Comparison of ENCODE assay signal across 10 cellular contexts in the genomic region with DNA sequence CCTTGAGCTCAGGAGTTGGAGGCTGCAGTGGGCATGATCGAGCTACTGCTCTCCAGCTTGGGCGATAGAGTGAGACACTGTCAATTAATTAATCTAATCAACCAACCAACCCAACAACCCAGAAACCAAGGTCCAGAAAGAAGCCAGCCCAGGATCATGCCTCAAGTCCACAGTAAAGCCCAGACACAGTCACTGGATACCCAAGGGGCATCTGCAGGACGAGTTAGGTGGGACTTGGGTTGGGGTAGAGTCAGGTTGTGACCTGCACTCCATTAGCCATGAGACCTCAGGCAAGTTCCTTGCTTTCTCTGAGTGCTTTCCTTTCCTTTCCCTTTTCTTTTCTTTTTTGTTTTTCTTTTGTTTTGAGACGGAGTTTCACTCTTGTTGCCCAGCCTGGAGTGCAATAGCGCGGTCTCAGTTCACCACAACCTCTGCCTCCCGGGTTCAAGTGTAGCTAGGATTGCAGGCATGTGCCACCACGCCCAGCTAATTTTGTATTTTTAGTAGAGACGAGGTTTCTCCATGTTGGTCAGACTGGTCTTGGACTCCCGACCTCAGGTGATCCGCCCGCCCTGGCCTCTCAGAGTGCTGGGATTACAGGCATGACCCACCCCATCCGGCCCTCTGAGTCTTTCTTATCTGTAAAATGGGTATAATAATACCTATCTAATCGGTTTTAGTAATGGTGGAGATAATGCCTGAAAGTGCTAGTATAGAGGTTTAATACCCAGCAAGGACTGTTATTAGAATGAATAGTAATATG. TPM values are rescaled to one million over a fixed set of nuclear protein-coding genes. Genes with fewer than 3 reads are reported as not detected.
A peak's percentile ranks its signal among the peaks of the same experiment; 100 is the strongest.
DNase-seq lines count a peak whose midpoint lies in the region; ATAC-seq and TF ChIP-seq lines count a peak whose summit lies in the region.
"Had no signal": no experiment of that assay in that cellular context is flagged by ENCODE, and none has a peak within 500 bp of the region (broad histone marks: within the 10 kb centered on the region; RNA-seq: fewer than 3 reads in every experiment).

No MANE protein-coding gene starts in this region.

- no peaks in the 10 kb centered on the region for H3K27me3 Mint-ChIP-seq in CD4-positive, alpha-beta memory T cell
- no peaks in the 10 kb centered on the region for H3K27me3 Mint-ChIP-seq in activated naive CD8-positive, alpha-beta T cell
- H3K27me3 Mint-ChIP-seq in naive B cell: no peaks in the 10 kb centered on the region

- no peaks in the 10 kb centered on the region for H3K27me3 ChIP-seq in CD4-positive, alpha-beta memory T cell (ENCODE audit: insufficient read depth, low read length)
- no peaks in the 10 kb centered on the region for H3K27me3 ChIP-seq in HCT116 (ENCODE audit: insufficient read depth, low read length)

- H3K4me2 ChIP-seq in HCT116 (ENCODE audit: low read length): peak overlapping the region; percentile 70; the same call in 1 of the 2 replicates

- BruUV-seq in HCT116 (replicated peaks; lab: Mats Ljungman, UMichigan): no TSS peak

- POLR2A ChIA-PET in CD4-positive, alpha-beta memory T cell (lab: Charles Lee; ENCODE audit: partially characterized antibody): interaction anchor here (0.5 to 2.8 kb wide), 7 partner anchors 10 to 225 kb away, joined by 3 to 22 read pairs (median 6); a partner anchor contains a TSS
- POLR2A ChIA-PET in HCT116 (lab: Charles Lee): no interaction called here

- DNase-seq in CD4-positive, alpha-beta memory T cell: no peak
- no peak for DNase-seq in HCT116 (ENCODE audit: low read depth, low spot score)
- DNase-seq in naive B cell: no peak
- no peak for DNase-seq in midbrain (lab: John Stamatoyannopoulos, UW)
- no peak for DNase-seq in HCEC 1CT
- DNase-seq in SIG-M5 (lab: John Stamatoyannopoulos, UW): no peak
- DNase-seq: foreskin melanocyte, sigmoid colon had no signal

- H4K20me1 ChIP-seq in HCT116 (ENCODE audit: insufficient read depth): no peaks in the 10 kb centered on the region

- no peak overlapping the region for H3K27ac ChIP-seq in CD4-positive, alpha-beta memory T cell (ENCODE audit: low read depth, low read length)
- no peak overlapping the region for H3K27ac ChIP-seq in HCT116 (ENCODE audit: low read depth, low read length)
- H3K27ac ChIP-seq: sigmoid colon had no signal

- peak overlapping the region in 1 of 7 donors; percentile 70 for H3K27ac Mint-ChIP-seq in CD4-positive, alpha-beta memory T cell
- no peak overlapping the region for H3K27ac Mint-ChIP-seq in activated naive CD8-positive, alpha-beta T cell
- peak overlapping the region in 3 of 6 donors; percentile 26 to 78 (median 63) for H3K27ac Mint-ChIP-seq in naive B cell

- intact Hi-C loops in CD4-positive, alpha-beta memory T cell (cut with micrococcal nuclease): no loop called here
- intact Hi-C loops in HCT116 (cut with micrococcal nuclease): no loop called here

- H3K4me3 Mint-ChIP-seq in CD4-positive, alpha-beta memory T cell: peak overlapping the region; percentile 29 to 77 (median 48)
- peak overlapping the region; percentile 30 for H3K4me3 Mint-ChIP-seq in activated naive CD8-positive, alpha-beta T cell
- peak overlapping the region in 7 of 8 donors; percentile 35 to 78 (median 76) for H3K4me3 Mint-ChIP-seq in naive B cell

- no peak overlapping the region for H3K4me3 ChIP-seq in CD4-positive, alpha-beta memory T cell (ENCODE audit: low read length in 2 of 2)
- no peak overlapping the region for H3K4me3 ChIP-seq in HCT116 (replicated peaks in 1 of 2; ENCODE audit: low read depth in 1 of 2, low read length in 2 of 2)

- H3K9me3 Mint-ChIP-seq in CD4-positive, alpha-beta memory T cell: no peaks in the 10 kb centered on the region
- H3K9me3 Mint-ChIP-seq in activated naive CD8-positive, alpha-beta T cell (ENCODE audit: low read depth): no peaks in the 10 kb centered on the region
- no peaks in the 10 kb centered on the region for H3K9me3 Mint-ChIP-seq in naive B cell

- TF ChIP-seq POLR2A in HCT116 (IDR thresholded peaks at IDR 0.05; ENCODE audit: borderline replicate concordance, extremely low read depth, insufficient read depth, insufficient read length): no peak

- no peak overlapping the region for H2AFZ ChIP-seq in HCT116 (ENCODE audit: low read depth, low read length, poor library complexity, severe bottlenecking)

- H3K36me3 ChIP-seq in CD4-positive, alpha-beta memory T cell (ENCODE audit: insufficient read depth, low read length): no peaks in the 10 kb centered on the region
- no peaks in the 10 kb centered on the region for H3K36me3 ChIP-seq in HCT116 (ENCODE audit: control insufficient read depth in 1 of 2, insufficient read depth in 2 of 2, low read length in 2 of 2)

- H3K4me1 ChIP-seq in CD4-positive, alpha-beta memory T cell (ENCODE audit: insufficient read depth, low read length): peaks cover 11% of the 10 kb centered on the region
- H3K4me1 ChIP-seq in HCT116 (ENCODE audit: control insufficient read depth in 1 of 2, insufficient read depth in 2 of 2, low read length in 2 of 2): peaks cover 0 to 22% of the 10 kb centered on the region in 2 experiments; a peak in 2 of 4 replicates

- H3K9ac ChIP-seq in HCT116 (ENCODE audit: low read length): no peak overlapping the region

- H3K4me1 Mint-ChIP-seq in CD4-positive, alpha-beta memory T cell: peaks cover 9 to 29% (median 11%) of the 10 kb centered on the region in 4 donors
- peaks cover 20% of the 10 kb centered on the region for H3K4me1 Mint-ChIP-seq in activated naive CD8-positive, alpha-beta T cell (ENCODE audit: low read depth)
- peaks cover 17 to 48% (median 27%) of the 10 kb centered on the region in 3 donors for H3K4me1 Mint-ChIP-seq in naive B cell

- peaks cover 10% of the 10 kb centered on the region; the same call in 1 of the 2 replicates for H3K79me2 ChIP-seq in HCT116 (ENCODE audit: insufficient read depth, low read length)

- ATAC-seq in HCT116 (no peak), naive B cell (ENCODE audit: low read depth in 2 of 2) (no peak), GM21381 (IDR thresholded peaks at IDR 0.05; ENCODE audit: unreplicated experiment) (no peak)

- CTCF ChIA-PET in CD4-positive, alpha-beta memory T cell (lab: Charles Lee; ENCODE audit: partially characterized antibody): interaction anchor here (0.5 to 3.6 kb wide), 9 partner anchors 10 to 130 kb away, joined by 3 to 25 read pairs (median 4); a partner anchor contains a TSS
- CTCF ChIA-PET in HCT116 (lab: Charles Lee): interaction anchor here (1.0 to 1.7 kb wide), 4 partner anchors 12 to 214 kb away, joined by 3 to 7 read pairs (median 4); no protein-coding TSS in a partner anchor

- no peak for TF ChIP-seq RAD21 in HCT116 (IDR thresholded peaks at IDR 0.05; ENCODE audit: low read depth)

- H3K9me3 ChIP-seq in CD4-positive, alpha-beta memory T cell (ENCODE audit: control insufficient read depth in 1 of 2, low read length in 2 of 2): no peaks in the 10 kb centered on the region
- no peaks in the 10 kb centered on the region for H3K9me3 ChIP-seq in HCT116 (ENCODE audit: control insufficient read depth in 1 of 2, insufficient read depth in 1 of 2, low read depth in 1 of 2, low read length in 2 of 2)
- H3K9me3 ChIP-seq: sigmoid colon had no signal

- RAD21 ChIA-PET in HCT116 (lab: Charles Lee; ENCODE audit: low non-redundant PET in 1 of 2, low total read pairs in 2 of 2, uncharacterized antibody in 2 of 2, unreplicated experiment in 2 of 2): no interaction called here

- no peak for TF ChIP-seq CTCF in HCT116 (IDR thresholded peaks at IDR 0.05 in 2 of 3, conservative IDR thresholded peaks at IDR 0.05 in 1 of 3; ENCODE audit: borderline replicate concordance in 1 of 3, insufficient read depth in 1 of 3, low read depth in 2 of 3, low read length in 2 of 3)

- H3K9me2 ChIP-seq in HCT116 (ENCODE audit: insufficient read depth): no peaks in the 10 kb centered on the region

- no peaks in the 10 kb centered on the region for H3K36me3 Mint-ChIP-seq in CD4-positive, alpha-beta memory T cell
- H3K36me3 Mint-ChIP-seq in activated naive CD8-positive, alpha-beta T cell: no peaks in the 10 kb centered on the region
- H3K36me3 Mint-ChIP-seq in naive B cell: no peaks in the 10 kb centered on the region

TF ChIP-seq in HCT116, 20 proteins besides CTCF, POLR2A, EP300 and RAD21 (continues in another document):
- no peak for TF ChIP-seq FOSL1 (IDR thresholded peaks at IDR 0.05; ENCODE audit: low read depth)
- no peak for TF ChIP-seq EGR1 (IDR thresholded peaks at IDR 0.05; ENCODE audit: low read depth)
- no peak for TF ChIP-seq SRF (IDR thresholded peaks at IDR 0.05; ENCODE audit: low read depth)
- TF ChIP-seq YY1 (IDR thresholded peaks at IDR 0.05; ENCODE audit: extremely low read depth, insufficient replicate concordance, low read depth, low read length): no peak
- TF ChIP-seq POLR2AphosphoS5 (IDR thresholded peaks at IDR 0.05; ENCODE audit: low read depth, low read length): no peak
- TF ChIP-seq CBX3 (IDR thresholded peaks at IDR 0.05; ENCODE audit: low read depth): no peak

RNA-seq across cellular contexts. Expression of a gene that starts 3.5 kb away (rescaled TPM):
- 1 to 10 TPM; 1.2 TPM for total RNA-seq in CD4-positive, alpha-beta memory T cell
- under 1 TPM; 0.07 to 0.88 TPM for polyA plus RNA-seq in CD4-positive, alpha-beta memory T cell
- 1.4 TPM for total RNA-seq in HCT116 (2021; ENCODE audit: unreplicated experiment)
- polyA plus RNA-seq in HCT116 (2012): 1.6 and 1.8 TPM in 2 replicates
- polyA plus RNA-seq in naive B cell (ENCODE audit: low read depth in 6 of 6): 1 to 10 TPM in 2 of 6 donors, under 1 TPM in 3, not detected in 1; 0.55 to 1.6 (median 0.90) TPM

RNA-seq across cellular contexts. Expression of a gene that starts 12.8 kb away (rescaled TPM):
- 10 to 100 TPM; 65.2 to 71.1 TPM for total RNA-seq in CD4-positive, alpha-beta memory T cell
- polyA plus RNA-seq in CD4-positive, alpha-beta memory T cell: 10 to 100 TPM; 44.6 to 66.0 TPM
- 137 TPM for total RNA-seq in HCT116 (2021; ENCODE audit: unreplicated experiment)
- polyA plus RNA-seq in HCT116 (2012): 108 and 113 TPM in 2 replicates
- polyA plus RNA-seq in naive B cell (ENCODE audit: low read depth in 6 of 6): 100 to 1,000 TPM in 1 of 6 donors, 10 to 100 TPM in 5; 40.6 to 104 (median 55.5) TPM

RNA-seq across cellular contexts. Expression of a gene that starts 13.1 kb away (rescaled TPM):
- total RNA-seq in CD4-positive, alpha-beta memory T cell: 10 to 100 TPM; 20.6 to 22.8 TPM
- polyA plus RNA-seq in CD4-positive, alpha-beta memory T cell: 10 to 100 TPM in 1 of 2 donors, 1 to 10 TPM in 1; 8.5 to 15.5 TPM
- total RNA-seq in HCT116 (2021; ENCODE audit: unreplicated experiment): 17.7 TPM
- 10.5 and 11.0 TPM in 2 replicates for polyA plus RNA-seq in HCT116 (2012)
- 10 to 100 TPM; 17.1 to 34.9 (median 23.6) TPM for polyA plus RNA-seq in naive B cell (ENCODE audit: low read depth in 6 of 6)

RNA-seq across cellular contexts. Expression of a gene that starts 17.7 kb away (rescaled TPM):
- 10 to 100 TPM; 73.3 to 73.7 TPM for total RNA-seq in CD4-positive, alpha-beta memory T cell
- 10 to 100 TPM; 38.1 to 53.6 TPM for polyA plus RNA-seq in CD4-positive, alpha-beta memory T cell
- 47.9 TPM for total RNA-seq in HCT116 (2021; ENCODE audit: unreplicated experiment)
- polyA plus RNA-seq in HCT116 (2012): 51.7 and 52.4 TPM in 2 replicates
- polyA plus RNA-seq in naive B cell (ENCODE audit: low read depth in 6 of 6): 10 to 100 TPM; 26.7 to 48.2 (median 32.9) TPM

RNA-seq across cellular contexts. Expression of a gene that starts 28.4 kb away (rescaled TPM):
- total RNA-seq in CD4-positive, alpha-beta memory T cell: 1 to 10 TPM; 3.4 to 4.5 TPM
- 1 to 10 TPM in 1 of 2 donors, under 1 TPM in 1; 0.93 to 1.9 TPM for polyA plus RNA-seq in CD4-positive, alpha-beta memory T cell
- total RNA-seq in HCT116 (2021; ENCODE audit: unreplicated experiment): 24.3 TPM
- polyA plus RNA-seq in HCT116 (2012): 15.4 and 18.2 TPM in 2 replicates
- polyA plus RNA-seq in naive B cell (ENCODE audit: low read depth in 6 of 6): 1 to 10 TPM in 5 of 6 donors, not detected in 1; 1.5 to 2.9 (median 2.4) TPM
